ENCODE assay signal across 8 cellular contexts in genomic region chr7:117731455-117731854, GRCh38.
DNase-seq lines count a peak whose midpoint lies in the region; ATAC-seq and TF ChIP-seq lines count a peak whose summit lies in the region.

No MANE protein-coding gene starts in this region.

- H3K27ac ChIP-seq in upper lobe of left lung (no peak overlapping the region), ascending aorta (no peak overlapping the region), esophagus muscularis mucosa (replicated peaks in 1 of 4) (no peak overlapping the region)

- peak; percentile 89 for ATAC-seq in Right ventricle myocardium superior (ENCODE audit: poor library complexity)
- peak; percentile 94 for ATAC-seq in HG02885 (IDR thresholded peaks at IDR 0.05; ENCODE audit: poor library complexity, unreplicated experiment)
- peak; percentile 43 to 71 for ATAC-seq in upper lobe of left lung (ENCODE audit: low FRiP score in 2 of 2)

- no peaks in the 10 kb centered on the region for H3K27me3 ChIP-seq in upper lobe of left lung
- H3K27me3 ChIP-seq in ascending aorta, result no peaks in the 10 kb centered on the region
- no peaks in the 10 kb centered on the region for H3K27me3 ChIP-seq in esophagus muscularis mucosa

- H3K4me3 ChIP-seq in upper lobe of left lung (no peak overlapping the region), ascending aorta (no peak overlapping the region), esophagus muscularis mucosa (no peak overlapping the region)

- DNase-seq in Right ventricle myocardium superior, result peak; percentile 52
- DNase-seq in cardiac septum (ENCODE audit: low spot score), result no peak
- DNase-seq in OCI-M1 (lab: John Stamatoyannopoulos, UW), result peak; percentile 72
- no peak for DNase-seq in upper lobe of left lung
- DNase-seq in ascending aorta (ENCODE audit: low spot score in 2 of 2), result no peak
- DNase-seq in putamen (ENCODE audit: low spot score), result no peak
- no peak for DNase-seq in esophagus muscularis mucosa (ENCODE audit: extremely low spot score)

- TF ChIP-seq CTCF in upper lobe of left lung (IDR thresholded peaks at IDR 0.05) (no peak), ascending aorta (IDR thresholded peaks at IDR 0.05) (no peak), esophagus muscularis mucosa (IDR thresholded peaks at IDR 0.05) (no peak)

- WGBS in upper lobe of left lung, 2 donors, result 34 to 44% methylated on average over 6 of the region's 6 CpGs
- WGBS in esophagus muscularis mucosa, result 50% methylated on average over 6 of the region's 6 CpGs

- H3K9me3 ChIP-seq in upper lobe of left lung (no peaks in the 10 kb centered on the region), ascending aorta (no peaks in the 10 kb centered on the region), esophagus muscularis mucosa (no peaks in the 10 kb centered on the region)

- peaks cover 0 to 6% (median 0%) of the 10 kb centered on the region in 4 donors for H3K36me3 ChIP-seq in upper lobe of left lung
- H3K36me3 ChIP-seq in ascending aorta, result peaks cover 0 to 18% of the 10 kb centered on the region in 2 donors
- H3K36me3 ChIP-seq in esophagus muscularis mucosa, result peaks cover 0 to 54% (median 19%) of the 10 kb centered on the region in 4 donors

- no peak for TF ChIP-seq POLR2A in upper lobe of left lung (IDR thresholded peaks at IDR 0.05)
- no peak for TF ChIP-seq POLR2A in esophagus muscularis mucosa (IDR thresholded peaks at IDR 0.05; ENCODE audit: low read depth)

- intact Hi-C loops in Right ventricle myocardium superior (cut with DNase I) (no loop called here), cardiac septum (cut with DNase I) (no loop called here), ascending aorta (cut with DNase I) (no loop called here), esophagus muscularis mucosa (cut with DNase I) (no loop called here)

- H3K4me1 ChIP-seq in upper lobe of left lung (no peaks in the 10 kb centered on the region), ascending aorta (no peaks in the 10 kb centered on the region), esophagus muscularis mucosa (peaks cover 0 to 6% (median 2%) of the 10 kb centered on the region in 4 donors)

- TF ChIP-seq EP300 in upper lobe of left lung (IDR thresholded peaks at IDR 0.05) (no peak), esophagus muscularis mucosa (IDR thresholded peaks at IDR 0.05) (no peak)

Comparison
In these comparisons a context has a peak if more than half of its experiments do, and no peak if none do; other contexts are left out.
1. DNase-seq: peak in Right ventricle myocardium superior (single experiment) and OCI-M1 (single experiment); none in cardiac septum (single experiment), upper lobe of left lung (0 of 2), ascending aorta (0 of 2), putamen (single experiment) and esophagus muscularis mucosa (single experiment).
2. Peak in every context shown above with its lines, with median percentiles within 50 percentile points of each other: ATAC-seq.